In genomic region chr4:145619639-145619996, GRCh38 we compare ENCODE assay signal across 8 cellular contexts. TPM values are rescaled to one million over a fixed set of nuclear protein-coding genes. Genes with fewer than 3 reads are reported as not detected.
DNase-seq lines count a peak whose midpoint lies in the region; ATAC-seq, FAIRE-seq and TF ChIP-seq lines count a peak whose summit lies in the region.

No MANE protein-coding gene starts in this region.

- peak overlapping the region; percentile 76 for H2AFZ ChIP-seq in keratinocyte (ENCODE audit: control insufficient read depth, low read length)

- H3K36me3 ChIP-seq in SJCRH30, result no peaks in the 10 kb centered on the region
- H3K36me3 ChIP-seq in keratinocyte (ENCODE audit: control insufficient read depth in 2 of 2, extremely low read depth in 1 of 2, insufficient read depth in 2 of 2, low read length in 2 of 2), result no peaks in the 10 kb centered on the region

- TF ChIP-seq CTCF in AG09309 (IDR thresholded peaks at IDR 0.05; ENCODE audit: control insufficient read depth, insufficient read depth, low read depth, low read length, missing control alignments) (no peak), brain (conservative IDR thresholded peaks at IDR 0.05) (peak; percentile 20 to 31), keratinocyte (optimal IDR thresholded peaks at IDR 0.05 in 1 of 3, IDR thresholded peaks at IDR 0.05 in 1 of 3, conservative IDR thresholded peaks at IDR 0.05 in 1 of 3; ENCODE audit: extremely low read depth in 1 of 3, insufficient read depth in 2 of 3, low read length in 3 of 3) (no peak)

- H4K20me1 ChIP-seq in keratinocyte (ENCODE audit: control insufficient read depth, extremely low read depth, insufficient read depth, low read length), result no peaks in the 10 kb centered on the region

- DNase-seq in AG09309 (ENCODE audit: low read depth) (peak; percentile 5), SJCRH30 (no peak), keratinocyte (ENCODE audit: low read depth, low spot score) (no peak), NCI-H187 treated with DMSO at 0.1 percent for 48 hours (lab: John Stamatoyannopoulos, UW) (no peak)
- peak; percentile 73 for DNase-seq in stimulated activated CD4-positive, alpha-beta T cell treated with anti-CD3 and anti-CD28 coated beads, Interleukin-15, amount 100 ng/mL, for 24 hours

- H3K9me1 ChIP-seq in keratinocyte (ENCODE audit: control insufficient read depth, extremely low read depth, insufficient read depth, low read length), result no peaks in the 10 kb centered on the region

- H3K9me3 ChIP-seq in SJCRH30 (replicated peaks), result no peaks in the 10 kb centered on the region
- no peaks in the 10 kb centered on the region for H3K9me3 ChIP-seq in keratinocyte (ENCODE audit: control insufficient read depth, low read depth, low read length)

- H3K36me3 Mint-ChIP-seq in brain, result peaks cover 19% of the 10 kb centered on the region

- peak overlapping the region; percentile 98 to 100 (median 99) for H3K27ac Mint-ChIP-seq in brain

- peaks cover 3 to 8% (median 4%) of the 10 kb centered on the region in 5 experiments for H3K9me3 Mint-ChIP-seq in brain

- ATAC-seq in GM18909 (IDR thresholded peaks at IDR 0.05; ENCODE audit: poor library complexity, unreplicated experiment) (peak; percentile 61), HG03159 (IDR thresholded peaks at IDR 0.05; ENCODE audit: unreplicated experiment) (peak; percentile 56)

- H3K27ac ChIP-seq in SJCRH30 (peak overlapping the region; percentile 88), keratinocyte (ENCODE audit: control insufficient read depth, insufficient read depth, low read length) (peak overlapping the region; percentile 97)

- no peak for FAIRE-seq in keratinocyte (lab: Jason Lieb, UNC)

- peak overlapping the region; percentile 84 for H3K4me2 ChIP-seq in keratinocyte (ENCODE audit: control insufficient read depth, extremely low read depth, insufficient read depth, low read depth, low read length)

- peaks cover 13% of the 10 kb centered on the region for H3K27me3 Mint-ChIP-seq in brain

- peak overlapping the region; percentile 89 to 99 (median 97) for H3K4me3 Mint-ChIP-seq in brain

- H3K4me1 ChIP-seq in SJCRH30, result no peaks in the 10 kb centered on the region
- H3K4me1 ChIP-seq in keratinocyte (ENCODE audit: control insufficient read depth, extremely low read depth, insufficient read depth, low read length), result peaks cover 13% of the 10 kb centered on the region

- dilution Hi-C loops in keratinocyte (cut with MboI; ENCODE audit: extremely low pct_ligation_motif_present, low sequenced_read_pairs), result loop anchor here (25.0 kb wide), 1 partner anchor 407 kb away; no protein-coding TSS in a partner anchor

- peaks cover 10% of the 10 kb centered on the region for H3K79me2 ChIP-seq in keratinocyte (ENCODE audit: control insufficient read depth, insufficient read depth, low read length)

- peak overlapping the region; percentile 98 for H3K9ac ChIP-seq in keratinocyte (ENCODE audit: control insufficient read depth, extremely low read depth, insufficient read depth, low read length)

- no peaks in the 10 kb centered on the region for H3K27me3 ChIP-seq in SJCRH30
- H3K27me3 ChIP-seq in keratinocyte (ENCODE audit: control insufficient read depth, extremely low read depth, insufficient read depth, low read length), result no peaks in the 10 kb centered on the region

- peaks cover 30% of the 10 kb centered on the region for H3K4me1 Mint-ChIP-seq in brain

- H3K4me3 ChIP-seq in AG09309 (ENCODE audit: control insufficient read depth, low read depth, low read length) (peak overlapping the region; percentile 86), SJCRH30 (peak overlapping the region; percentile 84), keratinocyte (ENCODE audit: control insufficient read depth in 2 of 3, extremely low read depth in 1 of 3, insufficient read depth in 2 of 3, low read depth in 1 of 3, low read length in 3 of 3) (peak overlapping the region; percentile 68 to 98 (median 94))

RNA-seq across cellular contexts. Expression of gene MMAA, which starts 0.4 kb away (rescaled TPM):
- total RNA-seq in SJCRH30 (2014; rRNA removed; shearing (Covaris generic)), result 1.3 and 3.6 TPM in 2 replicates
- 1.5 TPM for polyA plus RNA-seq in brain (ENCODE audit: insufficient read depth, low read depth, low replicate concordance)
- polyA plus RNA-seq in keratinocyte, result 6.1 to 9.4 TPM (median 7.1 TPM) in 3 replicates
- 7.1 TPM for polyA plus RNA-seq in keratinocyte (2011; ENCODE audit: low read depth)
- polyA plus RNA-seq in keratinocyte (2011; cell fraction: cytosol; rRNA removed), result 6.1 and 9.1 TPM in 2 replicates
- polyA plus RNA-seq in keratinocyte (2011; cell fraction: nucleus; rRNA removed), result 7.8 and 9.9 TPM in 2 replicates
- polyA plus RNA-seq in keratinocyte (2012; ENCODE audit: low replicate concordance), result 6.7 and 8.4 TPM in 2 replicates
- polyA minus RNA-seq in keratinocyte, result 0.79 to 5.0 TPM (median 4.3 TPM) in 3 replicates
- polyA minus RNA-seq in keratinocyte (2011; cell fraction: cytosol; rRNA and poly(A)+ RNA removed), result 3.1 TPM
- 3.6 and 6.9 TPM in 2 replicates for polyA minus RNA-seq in keratinocyte (2011; cell fraction: nucleus; rRNA and poly(A)+ RNA removed)

Comparison
In these comparisons a context has a peak if more than half of its experiments do, and no peak if none do; other contexts are left out.
1. DNase-seq: peak in AG09309 (single experiment) and stimulated activated CD4-positive, alpha-beta T cell treated with anti-CD3 and anti-CD28 coated beads, Interleukin-15, amount 100 ng/mL, for 24 hours (single experiment); none in SJCRH30 (0 of 2), keratinocyte (single experiment) and NCI-H187 treated with DMSO at 0.1 percent for 48 hours (single experiment).
2. CTCF ChIP-seq: peak in brain (2 of 2); none in AG09309 (single experiment) and keratinocyte (0 of 3).
3. Peak in every context shown above with its lines, with median percentiles within 50 percentile points of each other: H3K4me3 ChIP-seq.